Comparison of ENCODE assay signal across 8 cellular contexts in the genomic region with DNA sequence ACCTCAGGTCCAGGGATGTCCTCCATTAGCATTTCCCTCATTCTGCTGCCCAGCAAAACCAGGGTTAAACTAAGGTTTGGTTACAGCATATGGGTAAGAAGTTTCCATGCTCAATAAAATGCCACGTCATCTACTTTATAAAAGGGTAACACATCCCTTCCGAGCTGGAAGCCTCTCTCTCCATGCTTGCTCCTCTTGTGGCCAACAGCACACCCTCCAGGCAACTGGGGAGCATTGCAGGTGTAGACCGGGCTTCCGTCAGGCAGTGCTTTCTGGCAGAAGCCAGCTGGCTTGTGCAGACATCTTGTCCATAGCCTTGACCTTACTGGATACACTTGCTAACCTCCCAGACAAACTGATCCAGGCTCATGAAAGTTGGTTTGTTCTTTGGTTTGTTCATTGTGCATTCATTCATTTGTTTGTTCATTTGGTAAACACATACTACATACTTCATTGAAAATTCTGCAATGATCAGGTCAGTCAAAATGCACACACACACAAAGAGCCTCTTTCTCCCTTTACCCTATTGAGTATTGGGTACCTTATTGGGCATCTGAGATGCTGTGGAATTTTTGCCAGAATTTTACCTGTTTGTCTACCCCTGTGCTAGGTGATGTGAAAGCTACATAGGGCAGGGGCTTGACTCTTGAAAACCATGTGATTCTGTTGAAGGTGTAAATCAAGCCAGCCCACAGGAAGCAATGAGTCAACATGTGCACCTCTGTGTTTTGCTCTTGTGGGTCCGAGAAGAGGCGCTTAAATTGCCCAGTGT.
DNase-seq lines count a peak whose midpoint lies in the region; ATAC-seq and TF ChIP-seq lines count a peak whose summit lies in the region.

No MANE protein-coding gene starts in this region.

- H3K9me3 ChIP-seq in HAP-1 (no peaks in the 10 kb centered on the region), gastroesophageal sphincter (no peaks in the 10 kb centered on the region)

- peak; percentile 67 for TF ChIP-seq CTCF in astrocyte of the cerebellum (IDR thresholded peaks at IDR 0.05; ENCODE audit: low read depth, low read length, missing control alignments)
- peak in 2 of 4 experiments; percentile 5 to 45 for TF ChIP-seq CTCF in gastroesophageal sphincter (IDR thresholded peaks at IDR 0.05)

- no peak for TF ChIP-seq EP300 in gastroesophageal sphincter (IDR thresholded peaks at IDR 0.05)

- no peak overlapping the region for H3K4me3 ChIP-seq in HAP-1
- no peak overlapping the region for H3K4me3 ChIP-seq in astrocyte of the cerebellum (ENCODE audit: low read depth, low read length)
- no peak overlapping the region for H3K4me3 ChIP-seq in gastroesophageal sphincter

- H3K27me3 ChIP-seq in HAP-1 (ENCODE audit: low read depth), result peaks cover 16% of the 10 kb centered on the region; the same call in 1 of the 2 replicates
- peaks cover 40% of the 10 kb centered on the region for H3K27me3 ChIP-seq in gastroesophageal sphincter

- H3K36me3 ChIP-seq in HAP-1 (replicated peaks) (no peaks in the 10 kb centered on the region), gastroesophageal sphincter (no peaks in the 10 kb centered on the region)

- in situ Hi-C loops in HAP-1 (cut with MboI; ENCODE audit: low sequenced_read_pairs) (no loop called here), astrocyte of the cerebellum (cut with HindIII; ENCODE audit: low sequenced_read_pairs) (no loop called here)

- WGBS in gastroesophageal sphincter (ENCODE audit: low coverage in 1 of 2), 2 donors, result 17 to 40% methylated on average over 3 to 5 of the region's 6 CpGs

- ATAC-seq in gastroesophageal sphincter (no peak), GM21447 (IDR thresholded peaks at IDR 0.05; ENCODE audit: unreplicated experiment) (no peak)

- DNase-seq in DMS 273 treated with DMSO at 0.1 percent for 48 hours (lab: John Stamatoyannopoulos, UW), result peak; percentile 47
- DNase-seq in HAP-1 (ENCODE audit: low spot score in 2 of 2), result peak; percentile 47 to 73
- DNase-seq in NCI-H460 (ENCODE audit: extremely low read depth, low read depth), result peak; percentile 56
- peak; percentile 15 for DNase-seq in astrocyte of the cerebellum (ENCODE audit: low read depth)
- peak; percentile 51 for DNase-seq in inferior parietal cortex (ENCODE audit: extremely low spot score)
- DNase-seq in superior temporal gyrus (ENCODE audit: extremely low spot score), result peak; percentile 53

- no peak overlapping the region for H3K27ac ChIP-seq in gastroesophageal sphincter

- no peaks in the 10 kb centered on the region for H3K4me1 ChIP-seq in HAP-1
- no peaks in the 10 kb centered on the region for H3K4me1 ChIP-seq in gastroesophageal sphincter

- TF ChIP-seq POLR2A in gastroesophageal sphincter (IDR thresholded peaks at IDR 0.05), result no peak
